In genomic region chr1:235864965-235865525, GRCh38 we compare ENCODE assay signal across 8 cellular contexts. TPM values are rescaled to one million over a fixed set of nuclear protein-coding genes. Genes with fewer than 3 reads are reported as not detected.
A peak's percentile ranks its signal among the peaks of the same experiment; 100 is the strongest.
DNase-seq lines count a peak whose midpoint lies in the region; ATAC-seq and TF ChIP-seq lines count a peak whose summit lies in the region.

No MANE protein-coding gene starts in this region.

- H3K9me3 ChIP-seq in esophagus muscularis mucosa (no peaks in the 10 kb centered on the region), psoas muscle (no peaks in the 10 kb centered on the region), BE2C (no peaks in the 10 kb centered on the region)

- H3K4me3 ChIP-seq in esophagus muscularis mucosa (peak overlapping the region; percentile 80 to 100 (median 90)), psoas muscle (peak overlapping the region; percentile 97), BE2C (ENCODE audit: low read depth, low read length) (no peak overlapping the region)

- intact Hi-C loops in esophagus muscularis mucosa (cut with DNase I), result loop anchor here (5.0 kb wide), 2 partner anchors 52 to 107 kb away; no protein-coding TSS in a partner anchor
- intact Hi-C loops in psoas muscle (cut with DNase I), result loop anchor here (5.0 to 10.0 kb wide), 2 partner anchors 110 to 358 kb away; no protein-coding TSS in a partner anchor

- no peak for ATAC-seq in psoas muscle
- no peak for ATAC-seq in HG02623 (IDR thresholded peaks at IDR 0.05; ENCODE audit: unreplicated experiment)

- H3K36me3 ChIP-seq in esophagus muscularis mucosa (no peaks in the 10 kb centered on the region), psoas muscle (ENCODE audit: insufficient read depth in 1 of 2, low read depth in 1 of 2) (no peaks in the 10 kb centered on the region), BE2C (no peaks in the 10 kb centered on the region)

- H3K4me1 ChIP-seq in esophagus muscularis mucosa (peaks cover 17 to 58% (median 48%) of the 10 kb centered on the region in 4 donors), psoas muscle (peaks cover 21% of the 10 kb centered on the region), BE2C (0 out of 2 replicates have a peak, but pooled peaks cover 4% of the 10 kb centered on the region)

- no peaks in the 10 kb centered on the region for H3K27me3 ChIP-seq in esophagus muscularis mucosa
- no peaks in the 10 kb centered on the region for H3K27me3 ChIP-seq in psoas muscle (ENCODE audit: insufficient read depth in 3 of 3, low read length in 2 of 3)
- H3K27me3 ChIP-seq in BE2C, result no peaks in the 10 kb centered on the region

- TF ChIP-seq POLR2A in esophagus muscularis mucosa (IDR thresholded peaks at IDR 0.05; ENCODE audit: low read depth), result no peak

- 29% methylated on average over 2 of the region's 3 CpGs for WGBS in esophagus muscularis mucosa
- 32 to 57% (median 33%) methylated on average over 2 to 3 of the region's 3 CpGs for WGBS in psoas muscle, 3 donors

- H3K27ac ChIP-seq in esophagus muscularis mucosa (replicated peaks in 1 of 4) (peak overlapping the region; percentile 59 to 99 (median 92)), psoas muscle (no peak overlapping the region)

- DNase-seq in Daoy (ENCODE audit: low read depth) (peak; percentile 6), NOMO-1 treated with DMSO at 0.1 percent for 48 hours (lab: John Stamatoyannopoulos, UW; ENCODE audit: unreplicated experiment) (peak; percentile 48), esophagus muscularis mucosa (ENCODE audit: extremely low spot score) (no peak), psoas muscle (no peak), NCI-H345 treated with DMSO at 0.1 percent for 48 hours (lab: John Stamatoyannopoulos, UW; ENCODE audit: unreplicated experiment) (no peak), BE2C (no peak)
- DNase-seq in effector CD4-positive, alpha-beta T cell, result no peak

- TF ChIP-seq EP300 in esophagus muscularis mucosa (IDR thresholded peaks at IDR 0.05), result no peak

- TF ChIP-seq CTCF in esophagus muscularis mucosa (IDR thresholded peaks at IDR 0.05) (no peak), psoas muscle (IDR thresholded peaks at IDR 0.05) (no peak), BE2C (IDR thresholded peaks at IDR 0.05; ENCODE audit: low read depth, low read length) (no peak)

RNA-seq across cellular contexts. Expression of gene LYST, which starts 1.7 kb away (rescaled TPM):
- 10.9 and 13.8 TPM in 2 replicates for total RNA-seq in Daoy (2014; rRNA removed; shearing (Covaris generic))
- total RNA-seq in esophagus muscularis mucosa (10 to 100 TPM; 22.9 to 44.4 (median 31.9) TPM), psoas muscle (1 to 10 TPM; 5.6 to 8.6 (median 6.3) TPM)
- polyA plus RNA-seq in psoas muscle, result 1 to 10 TPM; 2.4 to 4.2 (median 3.3) TPM
- polyA plus RNA-seq in BE2C (2012; ENCODE audit: insufficient read depth, insufficient read length, low read depth), result 8.4 TPM

Comparison
In these comparisons a context has a peak if more than half of its experiments do, and no peak if none do; other contexts are left out.
1. DNase-seq: peak in Daoy (single experiment) and NOMO-1 treated with DMSO at 0.1 percent for 48 hours (single experiment); none in esophagus muscularis mucosa (single experiment), psoas muscle (0 of 2), NCI-H345 treated with DMSO at 0.1 percent for 48 hours (single experiment), effector CD4-positive, alpha-beta T cell (single experiment) and BE2C (single experiment).